ENCODE assay signal across 10 cellular contexts in genomic region chr19:13100871-13101589, GRCh38. TPM values are rescaled to one million over a fixed set of nuclear protein-coding genes. Genes with fewer than 3 reads are reported as not detected.
DNase-seq lines count a peak whose midpoint lies in the region; ATAC-seq and TF ChIP-seq lines count a peak whose summit lies in the region.
"Had no signal": no experiment of that assay in that cellular context is flagged by ENCODE, and none has a peak within 500 bp of the region (broad histone marks: within the 10 kb centered on the region; RNA-seq: fewer than 3 reads in every experiment).

No MANE protein-coding gene starts in this region.

- H3K4me3 Mint-ChIP-seq in neural progenitor cell = peak overlapping the region; percentile 38

- H3K9me3 ChIP-seq in neural progenitor cell (ENCODE audit: low read depth) = no peaks in the 10 kb centered on the region

- H3K9me3 Mint-ChIP-seq in neural progenitor cell = peaks cover 3% of the 10 kb centered on the region

- H3K36me3 ChIP-seq in neural progenitor cell = no peaks in the 10 kb centered on the region

- peak; percentile 53 for TF ChIP-seq CTCF in neural progenitor cell (IDR thresholded peaks at IDR 0.05)

- no peaks in the 10 kb centered on the region for H3K36me3 Mint-ChIP-seq in neural progenitor cell

- ATAC-seq in GM18502 (IDR thresholded peaks at IDR 0.05; ENCODE audit: poor library complexity, unreplicated experiment) (no peak), HG03039 (IDR thresholded peaks at IDR 0.05; ENCODE audit: unreplicated experiment) (no peak)

- H3K79me2 ChIP-seq in neural progenitor cell (ENCODE audit: low read depth) = no peaks in the 10 kb centered on the region

- H3K27ac ChIP-seq in cingulate gyrus (ENCODE audit: low read depth, low read length) (peak overlapping the region; percentile 54), neural progenitor cell (no peak overlapping the region)

- peak; percentile 76 for DNase-seq in CMK (ENCODE audit: low read depth)
- peak; percentile 49 to 62 for DNase-seq in Kasumi-1 (lab: John Stamatoyannopoulos, UW)
- no peak for DNase-seq in neural progenitor cell (ENCODE audit: low spot score)
- no peak for DNase-seq in nucleus accumbens (lab: John Stamatoyannopoulos, UW)
- no peak for DNase-seq in GM19238 (ENCODE audit: insufficient read length, low spot score)
- DNase-seq: NCI-H446, retina had no signal

- no peak overlapping the region for H3K9ac ChIP-seq in neural progenitor cell

- H4K20me1 ChIP-seq in neural progenitor cell (ENCODE audit: low read depth) = peaks cover 54% of the 10 kb centered on the region

- H3K27ac Mint-ChIP-seq in neural progenitor cell = no peak overlapping the region

- no peak overlapping the region for H2AFZ ChIP-seq in neural progenitor cell (replicated peaks)

- no peak overlapping the region for H3K4me3 ChIP-seq in neural progenitor cell

- peaks cover 41% of the 10 kb centered on the region for H3F3A ChIP-seq in neural progenitor cell (ENCODE audit: low read depth)

- peaks cover 47% of the 10 kb centered on the region for H3K27me3 Mint-ChIP-seq in neural progenitor cell (ENCODE audit: insufficient read depth, low read depth)

- no peak overlapping the region for H3K4me2 ChIP-seq in neural progenitor cell

- peaks cover 12% of the 10 kb centered on the region for H3K4me1 Mint-ChIP-seq in neural progenitor cell

- H3K27me3 ChIP-seq in neural progenitor cell = peaks cover 73% of the 10 kb centered on the region

- peaks cover 11% of the 10 kb centered on the region for H3K4me1 ChIP-seq in neural progenitor cell

RNA-seq across cellular contexts. Expression of gene LYL1, which starts 1.6 kb away (rescaled TPM):
- total RNA-seq in neural progenitor cell (ENCODE audit: low replicate concordance) = 0.88 and 2.2 TPM in 2 replicates

RNA-seq across cellular contexts. Expression of gene TRMT1, which starts 15.5 kb away (rescaled TPM):
- 30.2 and 49.0 TPM in 2 replicates for total RNA-seq in neural progenitor cell (ENCODE audit: low replicate concordance)

RNA-seq across cellular contexts. Expression of gene NACC1, which starts 17.0 kb away (rescaled TPM):
- 34.7 and 108 TPM in 2 replicates for total RNA-seq in neural progenitor cell (ENCODE audit: low replicate concordance)

RNA-seq across cellular contexts. Expression of gene STX10, which starts 49.1 kb away (rescaled TPM):
- 36.5 and 51.2 TPM in 2 replicates for total RNA-seq in neural progenitor cell (ENCODE audit: low replicate concordance)

RNA-seq across cellular contexts. Expression of gene IER2, which starts 49.2 kb away (rescaled TPM):
- 13.7 and 55.4 TPM in 2 replicates for total RNA-seq in neural progenitor cell (ENCODE audit: low replicate concordance)

Comparison
In these comparisons a context has a peak if more than half of its experiments do, and no peak if none do; other contexts are left out.
1. DNase-seq: peak in CMK (single experiment) and Kasumi-1 (2 of 2); none in neural progenitor cell (single experiment), nucleus accumbens (0 of 56) and GM19238 (single experiment).